Comparison of ENCODE assay signal across 1 cellular context in genomic region chr7:25326466-25327156, GRCh38.
TF ChIP-seq lines count a peak whose summit lies in the region.

No MANE protein-coding gene starts in this region.

TF ChIP-seq in GM23338, 12 proteins besides CTCF, POLR2A, EP300 and RAD21:
- TF ChIP-seq, protein P1, sequence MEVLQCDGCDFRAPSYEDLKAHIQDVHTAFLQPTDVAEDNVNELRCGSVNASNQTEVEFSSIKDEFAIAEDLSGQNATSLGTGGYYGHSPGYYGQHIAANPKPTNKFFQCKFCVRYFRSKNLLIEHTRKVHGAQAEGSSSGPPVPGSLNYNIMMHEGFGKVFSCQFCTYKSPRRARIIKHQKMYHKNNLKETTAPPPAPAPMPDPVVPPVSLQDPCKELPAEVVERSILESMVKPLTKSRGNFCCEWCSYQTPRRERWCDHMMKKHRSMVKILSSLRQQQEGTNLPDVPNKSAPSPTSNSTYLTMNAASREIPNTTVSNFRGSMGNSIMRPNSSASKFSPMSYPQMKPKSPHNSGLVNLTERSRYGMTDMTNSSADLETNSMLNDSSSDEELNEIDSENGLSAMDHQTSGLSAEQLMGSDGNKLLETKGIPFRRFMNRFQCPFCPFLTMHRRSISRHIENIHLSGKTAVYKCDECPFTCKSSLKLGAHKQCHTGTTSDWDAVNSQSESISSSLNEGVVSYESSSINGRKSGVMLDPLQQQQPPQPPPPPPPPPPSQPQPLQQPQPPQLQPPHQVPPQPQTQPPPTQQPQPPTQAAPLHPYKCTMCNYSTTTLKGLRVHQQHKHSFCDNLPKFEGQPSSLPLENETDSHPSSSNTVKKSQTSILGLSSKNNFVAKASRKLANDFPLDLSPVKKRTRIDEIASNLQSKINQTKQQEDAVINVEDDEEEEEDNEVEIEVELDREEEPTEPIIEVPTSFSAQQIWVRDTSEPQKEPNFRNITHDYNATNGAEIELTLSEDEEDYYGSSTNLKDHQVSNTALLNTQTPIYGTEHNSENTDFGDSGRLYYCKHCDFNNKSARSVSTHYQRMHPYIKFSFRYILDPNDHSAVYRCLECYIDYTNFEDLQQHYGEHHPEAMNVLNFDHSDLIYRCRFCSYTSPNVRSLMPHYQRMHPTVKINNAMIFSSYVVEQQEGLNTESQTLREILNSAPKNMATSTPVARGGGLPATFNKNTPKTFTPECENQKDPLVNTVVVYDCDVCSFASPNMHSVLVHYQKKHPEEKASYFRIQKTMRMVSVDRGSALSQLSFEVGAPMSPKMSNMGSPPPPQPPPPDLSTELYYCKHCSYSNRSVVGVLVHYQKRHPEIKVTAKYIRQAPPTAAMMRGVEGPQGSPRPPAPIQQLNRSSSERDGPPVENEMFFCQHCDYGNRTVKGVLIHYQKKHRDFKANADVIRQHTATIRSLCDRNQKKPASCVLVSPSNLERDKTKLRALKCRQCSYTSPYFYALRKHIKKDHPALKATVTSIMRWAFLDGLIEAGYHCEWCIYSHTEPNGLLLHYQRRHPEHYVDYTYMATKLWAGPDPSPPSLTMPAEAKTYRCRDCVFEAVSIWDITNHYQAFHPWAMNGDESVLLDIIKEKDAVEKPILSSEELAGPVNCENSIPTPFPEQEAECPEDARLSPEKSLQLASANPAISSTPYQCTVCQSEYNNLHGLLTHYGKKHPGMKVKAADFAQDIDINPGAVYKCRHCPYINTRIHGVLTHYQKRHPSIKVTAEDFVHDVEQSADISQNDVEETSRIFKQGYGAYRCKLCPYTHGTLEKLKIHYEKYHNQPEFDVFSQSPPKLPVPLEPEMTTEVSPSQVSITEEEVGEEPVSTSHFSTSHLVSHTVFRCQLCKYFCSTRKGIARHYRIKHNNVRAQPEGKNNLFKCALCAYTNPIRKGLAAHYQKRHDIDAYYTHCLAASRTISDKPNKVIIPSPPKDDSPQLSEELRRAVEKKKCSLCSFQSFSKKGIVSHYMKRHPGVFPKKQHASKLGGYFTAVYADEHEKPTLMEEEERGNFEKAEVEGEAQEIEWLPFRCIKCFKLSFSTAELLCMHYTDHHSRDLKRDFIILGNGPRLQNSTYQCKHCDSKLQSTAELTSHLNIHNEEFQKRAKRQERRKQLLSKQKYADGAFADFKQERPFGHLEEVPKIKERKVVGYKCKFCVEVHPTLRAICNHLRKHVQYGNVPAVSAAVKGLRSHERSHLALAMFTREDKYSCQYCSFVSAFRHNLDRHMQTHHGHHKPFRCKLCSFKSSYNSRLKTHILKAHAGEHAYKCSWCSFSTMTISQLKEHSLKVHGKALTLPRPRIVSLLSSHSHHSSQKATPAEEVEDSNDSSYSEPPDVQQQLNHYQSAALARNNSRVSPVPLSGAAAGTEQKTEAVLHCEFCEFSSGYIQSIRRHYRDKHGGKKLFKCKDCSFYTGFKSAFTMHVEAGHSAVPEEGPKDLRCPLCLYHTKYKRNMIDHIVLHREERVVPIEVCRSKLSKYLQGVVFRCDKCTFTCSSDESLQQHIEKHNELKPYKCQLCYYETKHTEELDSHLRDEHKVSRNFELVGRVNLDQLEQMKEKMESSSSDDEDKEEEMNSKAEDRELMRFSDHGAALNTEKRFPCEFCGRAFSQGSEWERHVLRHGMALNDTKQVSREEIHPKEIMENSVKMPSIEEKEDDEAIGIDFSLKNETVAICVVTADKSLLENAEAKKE (CRISPR knock-in tag; IDR thresholded peaks at IDR 0.05): no peak
- no peak for TF ChIP-seq REST (IDR thresholded peaks at IDR 0.05; ENCODE audit: unreplicated experiment)
- TF ChIP-seq NANOG (IDR thresholded peaks at IDR 0.05; ENCODE audit: borderline replicate concordance): no peak
- no peak for TF ChIP-seq JUNB (IDR thresholded peaks at IDR 0.05; ENCODE audit: unreplicated experiment)
- no peak for TF ChIP-seq ZNF331 (CRISPR knock-in tag; IDR thresholded peaks at IDR 0.05; ENCODE audit: low read depth)
- TF ChIP-seq ZNF114 (CRISPR knock-in tag; IDR thresholded peaks at IDR 0.05): no peak
TF ChIP-seq in GM23338: peak in this region for 0.
